ENCODE assay signal across 8 cellular contexts in the genomic region with DNA sequence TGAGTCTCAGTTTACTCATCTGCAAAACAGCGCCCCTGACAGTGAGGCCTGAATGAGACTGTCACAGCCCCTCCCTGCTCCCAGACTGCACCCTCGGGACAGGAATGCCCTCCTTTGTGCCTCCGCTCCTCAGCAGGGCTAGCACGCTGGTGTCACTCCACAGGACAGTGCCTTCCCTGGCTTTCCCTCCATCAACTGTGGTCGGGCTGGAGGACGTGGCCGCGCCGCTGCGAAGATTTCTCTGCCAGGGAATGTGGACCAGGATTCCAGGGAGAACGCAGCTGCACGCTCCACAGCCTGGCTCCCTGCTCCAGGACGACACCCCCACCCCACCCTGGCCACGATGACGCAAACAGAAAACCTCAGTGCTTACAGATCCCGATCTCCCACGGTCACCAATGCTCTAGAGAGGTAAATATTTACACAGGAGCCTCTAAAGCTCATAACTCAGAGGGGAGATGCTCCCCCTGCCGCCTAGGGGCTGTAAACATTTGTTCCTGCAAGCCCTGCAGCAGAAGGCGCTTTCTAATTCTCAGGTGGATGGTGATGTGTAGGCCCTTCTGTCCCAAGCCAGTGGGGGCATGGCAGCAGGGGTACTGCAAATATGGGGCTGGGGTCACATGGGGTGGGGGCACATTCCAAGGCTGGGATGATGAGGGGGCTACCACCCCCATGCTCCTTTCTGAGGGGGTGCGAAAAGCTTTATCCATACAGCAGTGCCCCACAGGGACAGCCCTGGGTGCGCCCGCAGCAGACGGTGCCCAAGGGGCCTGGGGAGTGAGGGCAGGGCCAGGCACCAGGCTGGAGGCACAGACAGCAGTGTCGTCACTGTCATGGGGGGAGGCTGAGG. TPM values are rescaled to one million over a fixed set of nuclear protein-coding genes. Genes with fewer than 3 reads are reported as not detected.
A peak's percentile ranks its signal among the peaks of the same experiment; 100 is the strongest.
DNase-seq lines count a peak whose midpoint lies in the region; ATAC-seq, FAIRE-seq and TF ChIP-seq lines count a peak whose summit lies in the region.

No MANE protein-coding gene starts in this region.

- DNase-seq in HT-29 (ENCODE audit: low spot score): peak; percentile 63
- DNase-seq in RCC 7860 (ENCODE audit: low spot score): peak; percentile 35
- DNase-seq in foreskin keratinocyte: peak; percentile 83 to 85
- peak; percentile 85 for DNase-seq in sciatic nerve (ENCODE audit: low spot score)
- no peak for DNase-seq in cerebellar cortex (ENCODE audit: low spot score)
- DNase-seq in T-helper 1 cell: no peak
- DNase-seq in natural killer cell treated with Interleukin-12 subunit alpha and Interleukin-12 subunit beta and Interleukin-15 and Interleukin-18, amount 100 ng/mL, for 72 hours (ENCODE audit: low spot score): no peak

- no peaks in the 10 kb centered on the region for H3K36me3 Mint-ChIP-seq in natural killer cell treated with Interleukin-12 subunit alpha and Interleukin-12 subunit beta and Interleukin-15 and Interleukin-18, amount 100 ng/mL, for 72 hours

- no peak overlapping the region for H3K27ac Mint-ChIP-seq in natural killer cell treated with Interleukin-12 subunit alpha and Interleukin-12 subunit beta and Interleukin-15 and Interleukin-18, amount 100 ng/mL, for 72 hours

- H3K4me1 ChIP-seq in foreskin keratinocyte: peaks cover 13% of the 10 kb centered on the region

- peak; percentile 77 for TF ChIP-seq CTCF in foreskin keratinocyte (conservative IDR thresholded peaks at IDR 0.05)

- peak overlapping the region; percentile 85 for H3K27ac ChIP-seq in foreskin keratinocyte

- ATAC-seq in foreskin keratinocyte (peak; percentile 30), sciatic nerve (peak; percentile 75), HG02870 (IDR thresholded peaks at IDR 0.05; ENCODE audit: unreplicated experiment) (no peak)
- ATAC-seq in natural killer cell treated with Interleukin-12 subunit alpha and Interleukin-12 subunit beta and Interleukin-15 and Interleukin-18, amount 100 ng/mL, for 72 hours: no peak

- intact Hi-C loops in sciatic nerve (cut with DNase I): no loop called here

- H3K27me3 Mint-ChIP-seq in natural killer cell treated with Interleukin-12 subunit alpha and Interleukin-12 subunit beta and Interleukin-15 and Interleukin-18, amount 100 ng/mL, for 72 hours: no peaks in the 10 kb centered on the region

- peaks cover 14 to 34% of the 10 kb centered on the region in 2 donors for H3K4me1 Mint-ChIP-seq in natural killer cell treated with Interleukin-12 subunit alpha and Interleukin-12 subunit beta and Interleukin-15 and Interleukin-18, amount 100 ng/mL, for 72 hours (ENCODE audit: low read depth in 2 of 2)

- H3K4me3 Mint-ChIP-seq in natural killer cell treated with Interleukin-12 subunit alpha and Interleukin-12 subunit beta and Interleukin-15 and Interleukin-18, amount 100 ng/mL, for 72 hours: no peak overlapping the region

- FAIRE-seq in RCC 7860 (lab: Jason Lieb, UNC): no peak

- H3K27me3 ChIP-seq in foreskin keratinocyte: no peaks in the 10 kb centered on the region

- no peaks in the 10 kb centered on the region for H3K9me3 Mint-ChIP-seq in natural killer cell treated with Interleukin-12 subunit alpha and Interleukin-12 subunit beta and Interleukin-15 and Interleukin-18, amount 100 ng/mL, for 72 hours

RNA-seq across cellular contexts. Expression of a gene that starts 12.4 kb away (rescaled TPM):
- 17.6 and 17.7 TPM in 2 replicates for total RNA-seq in HT-29 (2014; rRNA removed; shearing (Covaris generic))
- total RNA-seq in foreskin keratinocyte (26.6 and 31.3 TPM in 2 replicates), sciatic nerve (27.2 TPM)
- polyA plus RNA-seq in foreskin keratinocyte: 15.8 and 17.9 TPM in 2 replicates
- total RNA-seq in natural killer cell treated with Interleukin-12 subunit alpha and Interleukin-12 subunit beta and Interleukin-15 and Interleukin-18, amount 100 ng/mL, for 72 hours: 10 to 100 TPM; 17.5 to 25.5 TPM

Comparison
In these comparisons a context has a peak if more than half of its experiments do, and no peak if none do; other contexts are left out.
1. DNase-seq: peak in HT-29 (single experiment), RCC 7860 (single experiment), foreskin keratinocyte (2 of 2) and sciatic nerve (single experiment); none in cerebellar cortex (single experiment), T-helper 1 cell (0 of 5) and natural killer cell treated with Interleukin-12 subunit alpha and Interleukin-12 subunit beta and Interleukin-15 and Interleukin-18, amount 100 ng/mL, for 72 hours (single experiment).
2. ATAC-seq: peak in foreskin keratinocyte (single experiment) and sciatic nerve (single experiment); none in HG02870 (single experiment) and natural killer cell treated with Interleukin-12 subunit alpha and Interleukin-12 subunit beta and Interleukin-15 and Interleukin-18, amount 100 ng/mL, for 72 hours (0 of 2).